In genomic region chr4:40316333-40316781, GRCh38 we compare ENCODE assay signal across 8 cellular contexts. TPM values are rescaled to one million over a fixed set of nuclear protein-coding genes. Genes with fewer than 3 reads are reported as not detected.
DNase-seq lines count a peak whose midpoint lies in the region; ATAC-seq and TF ChIP-seq lines count a peak whose summit lies in the region.

No MANE protein-coding gene starts in this region.

- no peaks in the 10 kb centered on the region for H3K9me3 ChIP-seq in right atrium auricular region
- no peaks in the 10 kb centered on the region for H3K9me3 ChIP-seq in OCI-LY3 (ENCODE audit: insufficient read depth, low read length)

- H2AFZ ChIP-seq in OCI-LY3 (ENCODE audit: low read depth, low read length) = no peak overlapping the region; the same call in 1 of the 2 replicates

- ATAC-seq in Right ventricle myocardium superior (ENCODE audit: poor library complexity) (no peak), GM19328 (IDR thresholded peaks at IDR 0.05; ENCODE audit: unreplicated experiment) (no peak)
- ATAC-seq in naive thymus-derived CD8-positive, alpha-beta T cell = peak; percentile 41 to 43

- intact Hi-C loops in Right ventricle myocardium superior (cut with DNase I) = no loop called here

- POLR2A ChIA-PET in naive thymus-derived CD8-positive, alpha-beta T cell (lab: Charles Lee) = interaction anchor here (0.7 to 2.1 kb wide), 26 partner anchors 8 to 338 kb away, joined by 3 to 17 read pairs (median 6); partner anchors contain the start of gene N4BP2

- H3K36me3 ChIP-seq in right atrium auricular region (no peaks in the 10 kb centered on the region), OCI-LY3 (replicated peaks; ENCODE audit: low read depth, low read length) (no peaks in the 10 kb centered on the region)

- H3K27me3 ChIP-seq in right atrium auricular region = no peaks in the 10 kb centered on the region
- no peaks in the 10 kb centered on the region for H3K27me3 ChIP-seq in OCI-LY3 (ENCODE audit: low read depth, low read length)

- no peaks in the 10 kb centered on the region for H4K20me1 ChIP-seq in OCI-LY3 (ENCODE audit: insufficient read depth, low read length)

- H3K4me3 Mint-ChIP-seq in chondrocyte (ENCODE audit: unreplicated experiment) = peak overlapping the region; percentile 70
- H3K4me3 Mint-ChIP-seq in naive thymus-derived CD8-positive, alpha-beta T cell = peak overlapping the region; percentile 81 to 91 (median 83)

- peak overlapping the region; percentile 76 for H3K4me2 ChIP-seq in OCI-LY3 (ENCODE audit: low read length)

- H3K9me3 Mint-ChIP-seq in chondrocyte (ENCODE audit: low read depth) = no peaks in the 10 kb centered on the region
- no peaks in the 10 kb centered on the region for H3K9me3 Mint-ChIP-seq in naive thymus-derived CD8-positive, alpha-beta T cell

- peak overlapping the region; percentile 10; the same call in 1 of the 2 replicates for H3K9ac ChIP-seq in OCI-LY3 (ENCODE audit: low read length)

- peak overlapping the region; percentile 99 for H3K27ac Mint-ChIP-seq in chondrocyte (ENCODE audit: unreplicated experiment)
- H3K27ac Mint-ChIP-seq in naive thymus-derived CD8-positive, alpha-beta T cell = peak overlapping the region; percentile 90 to 98 (median 96)

- H3K36me3 Mint-ChIP-seq in chondrocyte (ENCODE audit: low read depth) = no peaks in the 10 kb centered on the region
- H3K36me3 Mint-ChIP-seq in naive thymus-derived CD8-positive, alpha-beta T cell = no peaks in the 10 kb centered on the region

- DNase-seq in right atrium auricular region (ENCODE audit: low spot score) (no peak), Right ventricle myocardium superior (no peak), chondrocyte (ENCODE audit: low spot score) (no peak), SHP77 (lab: John Stamatoyannopoulos, UW) (no peak), HuH-7.5 (ENCODE audit: low spot score) (no peak)
- peak in 6 of 10 donors; percentile 35 to 68 (median 55) for DNase-seq in naive thymus-derived CD8-positive, alpha-beta T cell

- no peaks in the 10 kb centered on the region for H3K79me2 ChIP-seq in OCI-LY3 (ENCODE audit: low read length)

- peaks cover 32% of the 10 kb centered on the region for H3K4me1 Mint-ChIP-seq in chondrocyte (ENCODE audit: low read depth)
- H3K4me1 Mint-ChIP-seq in naive thymus-derived CD8-positive, alpha-beta T cell = peaks cover 26 to 49% (median 47%) of the 10 kb centered on the region in 4 donors

- no peaks in the 10 kb centered on the region for H3K27me3 Mint-ChIP-seq in chondrocyte (ENCODE audit: low read depth)
- H3K27me3 Mint-ChIP-seq in naive thymus-derived CD8-positive, alpha-beta T cell = no peaks in the 10 kb centered on the region

- peak overlapping the region in 1 of 2 donors; percentile 3 for H3K4me3 ChIP-seq in right atrium auricular region
- H3K4me3 ChIP-seq in OCI-LY3 (ENCODE audit: low read length) = peak overlapping the region; percentile 73

- TF ChIP-seq CTCF in right atrium auricular region (IDR thresholded peaks at IDR 0.05) (no peak), OCI-LY3 (IDR thresholded peaks at IDR 0.05; ENCODE audit: low read depth, low read length) (no peak), chondrocyte (IDR thresholded peaks at IDR 0.05) (no peak)

- peaks cover 0 to 13% of the 10 kb centered on the region in 2 donors for H3K4me1 ChIP-seq in right atrium auricular region
- H3K4me1 ChIP-seq in OCI-LY3 (ENCODE audit: low read length) = peaks cover 16% of the 10 kb centered on the region

- H3K27ac ChIP-seq in right atrium auricular region (peak overlapping the region; percentile 40 to 47), OCI-LY3 (ENCODE audit: low read length) (no peak overlapping the region)

RNA-seq across cellular contexts. Expression of gene CHRNA9, which starts 18.8 kb away (rescaled TPM):
- total RNA-seq in right atrium auricular region (not detected), Right ventricle myocardium superior (not detected), chondrocyte (0.36 TPM in 1 of 3 replicates, not detected in the others)
- total RNA-seq in naive thymus-derived CD8-positive, alpha-beta T cell = under 1 TPM; 0.55 to 0.73 TPM
- polyA plus RNA-seq in naive thymus-derived CD8-positive, alpha-beta T cell = under 1 TPM in 1 of 3 donors, not detected in 2; 0.39 TPM

Comparison
In these comparisons a context has a peak if more than half of its experiments do, and no peak if none do; other contexts are left out.
1. DNase-seq: peak in naive thymus-derived CD8-positive, alpha-beta T cell (6 of 10); none in right atrium auricular region (single experiment), Right ventricle myocardium superior (single experiment), chondrocyte (single experiment), SHP77 (0 of 2) and HuH-7.5 (single experiment).
2. ATAC-seq: peak in naive thymus-derived CD8-positive, alpha-beta T cell (2 of 2); none in Right ventricle myocardium superior (single experiment) and GM19328 (single experiment).